In genomic region chr1:50969611-50970507, GRCh38 we compare ENCODE assay signal across 8 cellular contexts. TPM values are rescaled to one million over a fixed set of nuclear protein-coding genes. Genes with fewer than 3 reads are reported as not detected.
DNase-seq lines count a peak whose midpoint lies in the region; ATAC-seq lines count a peak whose summit lies in the region.

Gene CDKN2C (plus strand): TSS chr1:50970245. CDS start chr1:50970369, 124 bp downstream.

- peaks cover 17% of the 10 kb centered on the region for H3K4me1 ChIP-seq in stomach smooth muscle (ENCODE audit: control insufficient read depth, insufficient read depth, low read length)

- in situ Hi-C loops in endometrial microvascular endothelial cells (cut with HindIII; ENCODE audit: inconsistent ontology term, low pct_unique_long_range_greater_than_20kb, low sequenced_read_pairs), result no loop called here

- peak; percentile 31 for ATAC-seq in GM21381 (IDR thresholded peaks at IDR 0.05; ENCODE audit: unreplicated experiment)

- H3K9ac ChIP-seq in stomach smooth muscle (ENCODE audit: low read length in 2 of 2), result peak within 1 kb of the TSS; percentile 83 to 84

- peak; percentile 72 for DNase-seq in D341Med (ENCODE audit: low spot score)
- peak; percentile 94 for DNase-seq in HT1080 (ENCODE audit: low read depth)
- peak; percentile 92 for DNase-seq in NCI-H82 treated with DMSO at 0.1 percent for 48 hours (lab: John Stamatoyannopoulos, UW; ENCODE audit: unreplicated experiment)
- peak; percentile 79 for DNase-seq in activated CD8-positive, alpha-beta memory T cell treated with anti-CD3 and anti-CD28 coated beads for 24 hours
- DNase-seq in mesenteric fat pad (ENCODE audit: low spot score), result no peak

- no peaks in the 10 kb centered on the region for H3K27me3 ChIP-seq in stomach smooth muscle (ENCODE audit: control insufficient read depth in 1 of 2, insufficient read depth in 2 of 2, low read length in 2 of 2)

- H3K27ac ChIP-seq in stomach smooth muscle (ENCODE audit: low read length), result peak within 1 kb of the TSS; percentile 92

- no peaks in the 10 kb centered on the region for H3K36me3 ChIP-seq in stomach smooth muscle (ENCODE audit: control insufficient read depth in 2 of 2, insufficient read depth in 2 of 2, low read length in 2 of 2)

- no peaks in the 10 kb centered on the region for H3K9me3 ChIP-seq in stomach smooth muscle (ENCODE audit: control insufficient read depth in 2 of 2, low read length in 2 of 2)

- H3K4me3 ChIP-seq in stomach smooth muscle (ENCODE audit: low read length in 2 of 2), result peak within 1 kb of the TSS; percentile 68 to 97

RNA-seq across cellular contexts. Expression of gene CDKN2C, which starts in this region (rescaled TPM):
- 42.9 and 50.4 TPM in 2 replicates for total RNA-seq in HT1080 (2014; rRNA removed; shearing (Covaris generic))
- polyA plus RNA-seq in HT1080 (2015; cell fraction: cytosol; rRNA removed), result 30.2 and 33.6 TPM in 2 replicates
- 19.9 and 20.3 TPM in 2 replicates for polyA plus RNA-seq in HT1080 (2015; cell fraction: nucleus; rRNA removed)
- total RNA-seq in endometrial microvascular endothelial cells (ENCODE audit: inconsistent ontology term), result 17.1 TPM
- 33.1 TPM for total RNA-seq in mesenteric fat pad
